Comparison of ENCODE assay signal across 13 cellular contexts in genomic region chr19:3333662-3334061, GRCh38.
"Had no signal": no experiment of that assay in that cellular context is flagged by ENCODE, and none has a peak within 500 bp of the region (broad histone marks: within the 10 kb centered on the region; RNA-seq: fewer than 3 reads in every experiment).

No MANE protein-coding gene starts in this region.

- H3K36me3 ChIP-seq: gastrocnemius medialis had no signal

- H3K9me3 ChIP-seq: gastrocnemius medialis had no signal

- ATAC-seq: gastrocnemius medialis, sciatic nerve had no signal

- DNase-seq: activated CD4-positive, alpha-beta memory T cell treated with anti-CD3 and anti-CD28 coated beads for 36 hours; activated naive CD8-positive, alpha-beta T cell treated with anti-CD3 and anti-CD28 coated beads, Interleukin-2, amount 10 ng/mL, durations not matched to agents 7 days and 5 days; activated T-cell treated with anti-CD3 and anti-CD28 coated beads, Interleukin-2, amount 50 U/mL, for 48 hours; aorta; gastrocnemius medialis; kidney glomerular epithelial cell; naive B cell; T1000 had no signal

- H3K27ac Mint-ChIP-seq: activated CD4-positive, alpha-beta memory T cell treated with anti-CD3 and anti-CD28 coated beads for 36 hours; activated naive CD8-positive, alpha-beta T cell treated with anti-CD3 and anti-CD28 coated beads, Interleukin-2, amount 10 ng/mL, durations not matched to agents 7 days and 5 days; stimulated activated naive CD8-positive, alpha-beta T cell treated with anti-CD3 and anti-CD28 coated beads, Interleukin-15, Interleukin-2, amounts not matched to agents 100 ng/mL and 50 ng/mL, for 24 hours had no signal

- H3K9me3 Mint-ChIP-seq: activated CD4-positive, alpha-beta memory T cell treated with anti-CD3 and anti-CD28 coated beads for 36 hours; activated naive CD8-positive, alpha-beta T cell treated with anti-CD3 and anti-CD28 coated beads, Interleukin-2, amount 10 ng/mL, durations not matched to agents 7 days and 5 days; naive B cell; stimulated activated naive CD8-positive, alpha-beta T cell treated with anti-CD3 and anti-CD28 coated beads, Interleukin-15, Interleukin-2, amounts not matched to agents 100 ng/mL and 50 ng/mL, for 24 hours had no signal

- H3K4me3 ChIP-seq: gastrocnemius medialis had no signal

- H3K27me3 ChIP-seq: gastrocnemius medialis had no signal

- H3K4me3 Mint-ChIP-seq: activated CD4-positive, alpha-beta memory T cell treated with anti-CD3 and anti-CD28 coated beads for 36 hours; activated naive CD8-positive, alpha-beta T cell treated with anti-CD3 and anti-CD28 coated beads, Interleukin-2, amount 10 ng/mL, durations not matched to agents 7 days and 5 days; naive B cell; stimulated activated naive CD8-positive, alpha-beta T cell treated with anti-CD3 and anti-CD28 coated beads, Interleukin-15, Interleukin-2, amounts not matched to agents 100 ng/mL and 50 ng/mL, for 24 hours had no signal

- FAIRE-seq: bronchial epithelial cell, colon, endothelial cell of umbilical vein had no signal

- H3K27me3 Mint-ChIP-seq: activated CD4-positive, alpha-beta memory T cell treated with anti-CD3 and anti-CD28 coated beads for 36 hours; activated naive CD8-positive, alpha-beta T cell treated with anti-CD3 and anti-CD28 coated beads, Interleukin-2, amount 10 ng/mL, durations not matched to agents 7 days and 5 days; stimulated activated naive CD8-positive, alpha-beta T cell treated with anti-CD3 and anti-CD28 coated beads, Interleukin-15, Interleukin-2, amounts not matched to agents 100 ng/mL and 50 ng/mL, for 24 hours had no signal

- H3K36me3 Mint-ChIP-seq: activated CD4-positive, alpha-beta memory T cell treated with anti-CD3 and anti-CD28 coated beads for 36 hours; activated naive CD8-positive, alpha-beta T cell treated with anti-CD3 and anti-CD28 coated beads, Interleukin-2, amount 10 ng/mL, durations not matched to agents 7 days and 5 days; naive B cell had no signal
